In the genomic region with DNA sequence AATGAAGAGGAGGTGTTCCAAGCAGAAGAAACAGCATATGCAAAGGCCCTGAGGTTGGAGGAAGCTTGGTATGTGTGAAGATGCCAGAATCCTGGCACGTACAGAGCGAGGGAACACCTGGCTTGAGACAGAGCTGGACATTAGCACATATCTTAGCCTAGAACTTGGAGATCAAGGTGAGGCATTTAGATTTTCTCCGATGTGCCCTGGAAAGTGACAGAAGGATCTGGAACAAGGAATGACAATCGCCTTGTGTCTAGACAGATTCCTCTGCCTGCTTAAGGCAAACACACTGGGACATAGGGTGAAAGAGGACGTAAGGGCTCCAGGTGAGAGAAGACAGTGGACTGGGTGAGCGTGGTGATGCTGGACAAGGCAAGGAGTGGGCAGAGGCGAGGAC, we compare ENCODE assay signal across 37 cellular contexts. TPM values are rescaled to one million over a fixed set of nuclear protein-coding genes. Genes with fewer than 3 reads are reported as not detected.
"Had no signal": no experiment of that assay in that cellular context is flagged by ENCODE, and none has a peak within 500 bp of the region (broad histone marks: within the 10 kb centered on the region; RNA-seq: fewer than 3 reads in every experiment).

No MANE protein-coding gene starts in this region.

- H3K4me1 Mint-ChIP-seq: activated B cell treated with CpG ODN at 0.5 μM for 24 hours; activated CD4-positive, alpha-beta T cell treated with anti-CD3 and anti-CD28 coated beads, Interleukin-2, amount 10 ng/mL, durations not matched to agents 24 days and 14 days; activated naive CD8-positive, alpha-beta T cell treated with anti-CD3 and anti-CD28 coated beads for 36 hours; activated T-helper 17 cell treated with anti-CD3 and anti-CD28 coated beads, Interleukin-2, amount 50 U/mL, for 72 hours; central memory CD8-positive, alpha-beta T cell had no signal

- H3K4me1 ChIP-seq: adrenal gland, body of pancreas, breast epithelium had no signal

- H3K9me3 Mint-ChIP-seq: activated B cell treated with CpG ODN at 0.5 μM for 24 hours; activated CD4-positive, alpha-beta memory T cell treated with anti-CD3 and anti-CD28 coated beads for 36 hours; activated CD4-positive, alpha-beta T cell treated with anti-CD3 and anti-CD28 coated beads, Interleukin-2, amount 10 ng/mL, durations not matched to agents 24 days and 14 days; activated CD8-positive, alpha-beta T cell treated with anti-CD3 and anti-CD28 coated beads for 36 hours; activated naive CD8-positive, alpha-beta T cell treated with anti-CD3 and anti-CD28 coated beads for 36 hours; activated T-cell treated with anti-CD3 and anti-CD28 coated beads, Interleukin-2, amount 50 U/mL, for 4 hours; T-helper 1 cell treated with Interleukin-12 subunit alpha and Interleukin-12 subunit beta and Interleukin-4 antibody, amounts not matched to agents 30 μg/mL and 1 μg/mL, for 36 hours; T-helper 2 cell treated with Interferon-gamma antibody and Interleukin-4, amounts not matched to agents 5 μg/mL and 100 μg/mL, for 36 hours had no signal

- H3K27me3 Mint-ChIP-seq: activated B cell treated with CpG ODN at 0.5 μM for 24 hours; activated CD4-positive, alpha-beta memory T cell treated with anti-CD3 and anti-CD28 coated beads for 36 hours; activated CD4-positive, alpha-beta T cell treated with anti-CD3 and anti-CD28 coated beads, Interleukin-2, amount 10 ng/mL, durations not matched to agents 24 days and 14 days; central memory CD8-positive, alpha-beta T cell had no signal

- H3K27ac ChIP-seq: adrenal gland, body of pancreas, brain microvascular endothelial cell, breast epithelium, VCaP had no signal

- H3K4me3 Mint-ChIP-seq: activated B cell treated with CpG ODN at 0.5 μM for 24 hours; activated CD4-positive, alpha-beta memory T cell treated with anti-CD3 and anti-CD28 coated beads for 36 hours; activated CD4-positive, alpha-beta T cell treated with anti-CD3 and anti-CD28 coated beads, Interleukin-2, amount 10 ng/mL, durations not matched to agents 24 days and 14 days; activated CD8-positive, alpha-beta T cell treated with anti-CD3 and anti-CD28 coated beads for 36 hours; activated naive CD4-positive, alpha-beta T cell treated with anti-CD3 and anti-CD28 coated beads for 36 hours; activated naive CD8-positive, alpha-beta T cell treated with anti-CD3 and anti-CD28 coated beads for 36 hours; activated T-cell treated with anti-CD3 and anti-CD28 coated beads, Interleukin-2, amount 50 U/mL, for 4 hours; activated T-cell treated with anti-CD3 and anti-CD28 coated beads, Interleukin-2, amount 50 U/mL, for 72 hours; activated T-helper 1 cell treated with anti-CD3 and anti-CD28 coated beads, Interleukin-12 subunit alpha, Interleukin-12 subunit beta, Interleukin-2, Interleukin-4 antibody, amounts not matched to agents 30 ng/mL and 10 ng/mL and 1 ng/mL, durations not matched to agents 14 hours and 24 hours and 36 hours; activated T-helper 17 cell treated with anti-CD3 and anti-CD28 coated beads, Interleukin-2, amount 50 U/mL, for 72 hours; central memory CD8-positive, alpha-beta T cell; T-helper 1 cell treated with Interleukin-12 subunit alpha and Interleukin-12 subunit beta and Interleukin-4 antibody, amounts not matched to agents 30 μg/mL and 1 μg/mL, for 36 hours; T-helper 2 cell treated with Interferon-gamma antibody and Interleukin-4, amounts not matched to agents 5 μg/mL and 100 μg/mL, for 36 hours had no signal

- ATAC-seq: activated CD8-positive, alpha-beta T cell treated with anti-CD3 and anti-CD28 coated beads for 36 hours; activated naive CD4-positive, alpha-beta T cell treated with anti-CD3 and anti-CD28 coated beads, Interleukin-2, amount 50 U/mL, for 72 hours; activated T-cell treated with anti-CD3 and anti-CD28 coated beads, Interleukin-2, amount 50 U/mL, for 4 hours; activated T-cell treated with anti-CD3 and anti-CD28 coated beads, Interleukin-2, amount 50 U/mL, for 72 hours; activated T-helper 17 cell treated with anti-CD3 and anti-CD28 coated beads, Interleukin-2, amount 50 U/mL, for 72 hours; body of pancreas had no signal

- DNase-seq: activated B cell treated with CpG ODN at 0.5 μM for 24 hours; activated CD4-positive, alpha-beta memory T cell treated with anti-CD3 and anti-CD28 coated beads for 36 hours; activated CD4-positive, alpha-beta T cell treated with anti-CD3 and anti-CD28 coated beads for 4 hours; activated CD4-positive, alpha-beta T cell treated with anti-CD3 and anti-CD28 coated beads, Interleukin-2, amount 10 ng/mL, durations not matched to agents 24 days and 14 days; activated CD4-positive, alpha-beta T cell treated with anti-CD3 and anti-CD28 coated beads, Interleukin-2, amount 50 U/mL, for 1 hour; activated CD4-positive, alpha-beta T cell treated with anti-CD3 and anti-CD28 coated beads, Interleukin-2, amount 50 U/mL, for 4 hours; activated CD4-positive, CD25-positive, alpha-beta regulatory T cell treated with anti-CD3 and anti-CD28 coated beads, Interleukin-2, amount 50 U/mL, for 72 hours; activated CD8-positive, alpha-beta memory T cell treated with anti-CD3 and anti-CD28 coated beads, Interleukin-2, amount 50 U/mL, for 4 hours; activated CD8-positive, alpha-beta T cell treated with anti-CD3 and anti-CD28 coated beads for 36 hours; activated effector memory CD4-positive, alpha-beta T cell treated with anti-CD3 and anti-CD28 coated beads, Interleukin-2, amount 50 U/mL, for 16 hours; activated gamma-delta T cell treated with Interleukin-2 at 50 U/mL for 16 hours; activated naive CD4-positive, alpha-beta T cell; activated naive CD4-positive, alpha-beta T cell treated with anti-CD3 and anti-CD28 coated beads for 36 hours; activated naive CD4-positive, alpha-beta T cell treated with anti-CD3 and anti-CD28 coated beads, Interleukin-2, amount 50 U/mL, for 16 hours; activated naive CD8-positive, alpha-beta T cell treated with anti-CD3 and anti-CD28 coated beads for 36 hours; activated T-cell treated with anti-CD3 and anti-CD28 coated beads for 4 hours; activated T-cell treated with anti-CD3 and anti-CD28 coated beads, Interleukin-2, amount 50 U/mL, for 1 hour; activated T-cell treated with anti-CD3 and anti-CD28 coated beads, Interleukin-2, amount 50 U/mL, for 4 hours; activated T-cell treated with anti-CD3 and anti-CD28 coated beads, Interleukin-2, amount 50 U/mL, for 72 hours; adrenal gland; amniotic stem cell; body of pancreas; brain microvascular endothelial cell; cerebellar nuclear complex; T-helper 1 cell; T-helper 2 cell; T-helper 9 cell had no signal

- H3K9me3 ChIP-seq: adrenal gland, body of pancreas, breast epithelium had no signal

- H3K27me3 ChIP-seq: body of pancreas, brain microvascular endothelial cell, breast epithelium had no signal

- H3K36me3 ChIP-seq: adrenal gland, brain microvascular endothelial cell, breast epithelium had no signal

- H3K4me3 ChIP-seq: adrenal gland, body of pancreas, breast epithelium had no signal

- H3K27ac Mint-ChIP-seq: activated B cell treated with CpG ODN at 0.5 μM for 24 hours; activated CD4-positive, alpha-beta memory T cell treated with anti-CD3 and anti-CD28 coated beads for 36 hours; activated CD4-positive, alpha-beta T cell treated with anti-CD3 and anti-CD28 coated beads, Interleukin-2, amount 10 ng/mL, durations not matched to agents 24 days and 14 days; activated CD8-positive, alpha-beta T cell treated with anti-CD3 and anti-CD28 coated beads for 36 hours; activated naive CD4-positive, alpha-beta T cell treated with anti-CD3 and anti-CD28 coated beads for 36 hours; activated naive CD4-positive, alpha-beta T cell treated with anti-CD3 and anti-CD28 coated beads, Interleukin-2, amount 50 U/mL, for 72 hours; activated naive CD8-positive, alpha-beta T cell treated with anti-CD3 and anti-CD28 coated beads for 36 hours; activated T-cell treated with anti-CD3 and anti-CD28 coated beads, Interleukin-2, amount 50 U/mL, for 72 hours; activated T-helper 1 cell treated with anti-CD3 and anti-CD28 coated beads, Interleukin-12 subunit alpha, Interleukin-12 subunit beta, Interleukin-2, Interleukin-4 antibody, amounts not matched to agents 30 ng/mL and 10 ng/mL and 1 ng/mL, durations not matched to agents 14 hours and 24 hours and 36 hours; activated T-helper 17 cell treated with anti-CD3 and anti-CD28 coated beads, Interleukin-2, amount 50 U/mL, for 72 hours; T-helper 1 cell treated with Interleukin-12 subunit alpha and Interleukin-12 subunit beta and Interleukin-4 antibody, amounts not matched to agents 30 μg/mL and 1 μg/mL, for 36 hours; T-helper 2 cell treated with Interferon-gamma antibody and Interleukin-4, amounts not matched to agents 5 μg/mL and 100 μg/mL, for 36 hours had no signal

- H3K36me3 Mint-ChIP-seq: activated CD4-positive, alpha-beta memory T cell treated with anti-CD3 and anti-CD28 coated beads for 36 hours; activated naive CD4-positive, alpha-beta T cell treated with anti-CD3 and anti-CD28 coated beads, Interleukin-2, amount 50 U/mL, for 72 hours; activated naive CD8-positive, alpha-beta T cell treated with anti-CD3 and anti-CD28 coated beads for 36 hours had no signal

RNA-seq across cellular contexts. Expression of a gene that starts 32.2 kb away (rescaled TPM):
- total RNA-seq: activated B cell treated with CpG ODN at 0.5 μM for 24 hours; activated CD4-positive, alpha-beta memory T cell treated with anti-CD3 and anti-CD28 coated beads for 36 hours; activated CD4-positive, alpha-beta T cell treated with anti-CD3 and anti-CD28 coated beads, Interleukin-2, amount 10 ng/mL, durations not matched to agents 24 days and 14 days; activated CD8-positive, alpha-beta memory T cell treated with anti-CD3 and anti-CD28 coated beads for 36 hours; activated CD8-positive, alpha-beta T cell treated with anti-CD3 and anti-CD28 coated beads for 36 hours; activated naive CD8-positive, alpha-beta T cell treated with anti-CD3 and anti-CD28 coated beads for 36 hours; activated T-cell treated with anti-CD3 and anti-CD28 coated beads, Interleukin-2, amount 50 U/mL, for 72 hours; activated T-helper 1 cell treated with anti-CD3 and anti-CD28 coated beads, Interleukin-12 subunit alpha, Interleukin-12 subunit beta, Interleukin-2, Interleukin-4 antibody, amounts not matched to agents 30 ng/mL and 10 ng/mL and 1 ng/mL, durations not matched to agents 14 hours and 24 hours and 36 hours; chondrocyte had no signal
